In the genomic region with DNA sequence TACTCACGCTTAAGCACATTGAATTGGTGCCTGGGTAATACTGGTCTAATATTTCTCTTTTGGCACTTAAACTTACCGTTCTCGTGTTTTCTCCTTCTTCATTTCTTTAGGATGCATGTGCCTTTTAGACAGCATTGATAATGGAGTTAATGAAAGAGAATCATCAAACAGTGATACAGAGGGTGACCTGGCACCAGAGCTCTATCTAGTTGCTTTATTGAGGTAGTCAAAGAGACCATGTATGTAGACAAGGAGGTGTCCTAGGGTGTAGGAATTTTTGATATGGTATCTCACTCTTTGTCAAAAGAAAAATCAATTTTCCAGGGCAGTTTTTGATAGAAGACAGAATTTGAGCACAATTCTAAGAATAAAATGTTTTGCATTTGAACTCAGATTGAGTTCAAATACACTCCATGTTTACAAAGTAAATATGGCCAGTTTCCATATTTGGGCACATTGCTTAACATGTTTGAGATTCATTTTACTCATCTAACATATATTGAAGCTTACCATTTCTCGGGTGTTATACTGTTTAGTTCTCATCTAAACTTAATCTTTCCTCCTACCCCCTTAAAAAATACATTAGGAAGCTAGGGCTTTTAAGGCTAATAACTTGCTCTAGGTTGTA, we compare ENCODE assay signal across 17 cellular contexts.
"Had no signal": no experiment of that assay in that cellular context is flagged by ENCODE, and none has a peak within 500 bp of the region (broad histone marks: within the 10 kb centered on the region; RNA-seq: fewer than 3 reads in every experiment).

No MANE protein-coding gene starts in this region.

- H3K9me3 ChIP-seq: colonic mucosa, neutrophil had no signal

- ATAC-seq: foreskin keratinocyte; left cardiac atrium; naive thymus-derived CD4-positive, alpha-beta T cell; right cardiac atrium had no signal

- H2AFZ ChIP-seq: hepatocyte had no signal

- H3K9me3 Mint-ChIP-seq: naive thymus-derived CD4-positive, alpha-beta T cell had no signal

- H3K27ac ChIP-seq: colonic mucosa, foreskin keratinocyte, hepatocyte, neutrophil had no signal

- H3K4me1 ChIP-seq: colonic mucosa, foreskin keratinocyte had no signal

- H3K27me3 Mint-ChIP-seq: progenitor cell of endocrine pancreas had no signal

- H3K4me2 ChIP-seq: hepatocyte, smooth muscle cell had no signal

- H3K27ac Mint-ChIP-seq: naive thymus-derived CD4-positive, alpha-beta T cell; progenitor cell of endocrine pancreas had no signal

- H3K4me3 Mint-ChIP-seq: naive thymus-derived CD4-positive, alpha-beta T cell had no signal

- H3K4me3 ChIP-seq: colonic mucosa, hepatocyte, smooth muscle cell had no signal

- H3K27me3 ChIP-seq: colonic mucosa, foreskin keratinocyte, hepatocyte had no signal

- DNase-seq: colonic mucosa; dermis blood vessel endothelial cell; erythroblast; foreskin keratinocyte; head of caudate nucleus; kidney; left cardiac atrium; mammary epithelial cell; naive thymus-derived CD4-positive, alpha-beta T cell; right cardiac atrium; stimulated activated CD4-positive, alpha-beta T cell treated with anti-CD3 and anti-CD28 coated beads, Interleukin-2, amount 100 ng/mL, for 48 hours; stimulated activated naive CD4-positive, alpha-beta T cell treated with Interleukin-2 at 50 U/mL for 16 hours; trophoblast cell had no signal

- H3K36me3 ChIP-seq: colonic mucosa, neutrophil had no signal
